Comparison of ENCODE assay signal across 7 cellular contexts in genomic region chr18:32019944-32020625, GRCh38. TPM values are rescaled to one million over a fixed set of nuclear protein-coding genes. Genes with fewer than 3 reads are reported as not detected.
DNase-seq lines count a peak whose midpoint lies in the region; ATAC-seq lines count a peak whose summit lies in the region.
"Not testable (repeated sequence)": the region's sequence is repeated elsewhere in the genome, so short reads cannot be mapped to it uniquely, and the experiment has no call there.

No MANE protein-coding gene starts in this region.

- not testable (repeated sequence) for H3K4ac ChIP-seq in neuronal stem cell (ENCODE audit: low read length)

- H2BK120ac ChIP-seq in neuronal stem cell (ENCODE audit: low read depth, low read length): not testable (repeated sequence)

- H3K36me3 ChIP-seq in HAP-1 (replicated peaks); iPS-15b (ENCODE audit: control insufficient read depth, insufficient read depth, low read length); neuronal stem cell (replicated peaks in 1 of 2; ENCODE audit: control insufficient read depth in 2 of 2, insufficient read depth in 2 of 2, low read length in 2 of 2): not testable (repeated sequence)

- H3K18ac ChIP-seq in neuronal stem cell (ENCODE audit: low read length): not testable (repeated sequence)

- H3K36me3 Mint-ChIP-seq in T-helper 17 cell (ENCODE audit: low read depth); activated T-cell treated with anti-CD3 and anti-CD28 coated beads, Interleukin-2, amount 50 U/mL, for 4 hours (ENCODE audit: insufficient read depth): not testable (repeated sequence)

- DNase-seq in HAP-1 (ENCODE audit: low spot score in 2 of 2) (peak in 1 of 2 experiments; percentile 10), T-helper 17 cell (peak; percentile 17 to 30 (median 20))
- peak; percentile 30 for DNase-seq in activated T-cell treated with anti-CD3 and anti-CD28 coated beads, Interleukin-2, amount 50 U/mL, for 4 hours
- DNase-seq in caudate nucleus (lab: John Stamatoyannopoulos, UW); neuronal stem cell (ENCODE audit: low spot score): not testable (repeated sequence)
- DNase-seq in stimulated activated CD4-positive, alpha-beta T cell treated with anti-CD3 and anti-CD28 coated beads, TNF-alpha, amount 100 ng/mL, for 48 hours (ENCODE audit: low read depth in 3 of 3): peak in 2 of 3 donors; percentile 31 to 55

- H3K4me3 ChIP-seq in HAP-1: peak overlapping the region; percentile 41
- peak overlapping the region; percentile 88 for H3K4me3 ChIP-seq in iPS-15b (ENCODE audit: low read depth, low read length)
- H3K4me3 ChIP-seq in neuronal stem cell (ENCODE audit: low read length in 2 of 2): not testable (repeated sequence)

- not testable (repeated sequence) for H2BK12ac ChIP-seq in neuronal stem cell (ENCODE audit: low read length)

- not testable (repeated sequence) for H2BK15ac ChIP-seq in neuronal stem cell (ENCODE audit: low read length)

- not testable (repeated sequence) for H3K23ac ChIP-seq in neuronal stem cell (ENCODE audit: low read depth, low read length, poor library complexity)

- H3K27me3 Mint-ChIP-seq in T-helper 17 cell; activated T-cell treated with anti-CD3 and anti-CD28 coated beads, Interleukin-2, amount 50 U/mL, for 4 hours (ENCODE audit: low read depth): not testable (repeated sequence)

- ATAC-seq in T-helper 17 cell: peak; percentile 20
- peak; percentile 36 to 50 for ATAC-seq in activated T-cell treated with anti-CD3 and anti-CD28 coated beads, Interleukin-2, amount 50 U/mL, for 4 hours

- H3K4me3 Mint-ChIP-seq in T-helper 17 cell: peak overlapping the region; percentile 99
- H3K4me3 Mint-ChIP-seq in activated T-cell treated with anti-CD3 and anti-CD28 coated beads, Interleukin-2, amount 50 U/mL, for 4 hours: peak overlapping the region; percentile 90

- not testable (repeated sequence) for H3K9ac ChIP-seq in iPS-15b (ENCODE audit: low read depth, low read length); neuronal stem cell (ENCODE audit: low read depth, low read length, poor library complexity)

- peaks cover 19% of the 10 kb centered on the region for H3K4me1 ChIP-seq in HAP-1
- H3K4me1 ChIP-seq in iPS-15b (ENCODE audit: control insufficient read depth, insufficient read depth, low read length); neuronal stem cell (ENCODE audit: control insufficient read depth in 2 of 2, insufficient read depth in 1 of 2, low read depth in 1 of 2, low read length in 2 of 2): not testable (repeated sequence)

- H4K8ac ChIP-seq in neuronal stem cell (ENCODE audit: low read depth, low read length): not testable (repeated sequence)

- H2BK5ac ChIP-seq in neuronal stem cell (ENCODE audit: low read length): not testable (repeated sequence)

- H3K27ac ChIP-seq in caudate nucleus (ENCODE audit: low read depth, low read length): peak overlapping the region; percentile 95
- not testable (repeated sequence) for H3K27ac ChIP-seq in neuronal stem cell (replicated peaks; ENCODE audit: low read length)

- H3K9me3 ChIP-seq in HAP-1; T-helper 17 cell (ENCODE audit: control insufficient read depth, low read length, poor library complexity, severe bottlenecking); iPS-15b (ENCODE audit: control insufficient read depth, insufficient read depth, low read length); neuronal stem cell (replicated peaks in 1 of 2; ENCODE audit: control insufficient read depth in 2 of 2, insufficient read depth in 1 of 2, low read depth in 1 of 2, low read length in 2 of 2): not testable (repeated sequence)

- H3K27me3 ChIP-seq in HAP-1 (ENCODE audit: low read depth); iPS-15b (ENCODE audit: control insufficient read depth, insufficient read depth, low read length): not testable (repeated sequence)
- peaks cover 0 to 19% (median 7%) of the 10 kb centered on the region in 3 experiments for H3K27me3 ChIP-seq in neuronal stem cell (ENCODE audit: control insufficient read depth in 3 of 3, insufficient read depth in 3 of 3, low read depth in 1 of 3, low read length in 3 of 3)

- H2AFZ ChIP-seq in neuronal stem cell (ENCODE audit: low read length): peak overlapping the region; percentile 98

- peak overlapping the region; percentile 92 for H3K4me2 ChIP-seq in neuronal stem cell (ENCODE audit: insufficient read depth, low read length, poor library complexity, severe bottlenecking)

- not testable (repeated sequence) for H4K91ac ChIP-seq in neuronal stem cell (ENCODE audit: low read depth, low read length, poor library complexity)

- H2AK5ac ChIP-seq in neuronal stem cell (ENCODE audit: low read depth, low read length): not testable (repeated sequence)

- H3K14ac ChIP-seq in neuronal stem cell (ENCODE audit: low read length): not testable (repeated sequence)

- no CpG with 5 or more reads among the region's 14 CpGs for WGBS in neuronal stem cell (ENCODE audit: extremely low coverage in 2 of 2, insufficient read length in 2 of 2, insufficient replicate concordance in 1 of 2), 2 donors

- not testable (repeated sequence) for H3K79me1 ChIP-seq in neuronal stem cell (ENCODE audit: low read depth, low read length)

- peaks cover 51% of the 10 kb centered on the region for H3K4me1 Mint-ChIP-seq in T-helper 17 cell
- H3K4me1 Mint-ChIP-seq in activated T-cell treated with anti-CD3 and anti-CD28 coated beads, Interleukin-2, amount 50 U/mL, for 4 hours (ENCODE audit: low read depth): peaks cover 62% of the 10 kb centered on the region

- in situ Hi-C loops in HAP-1 (cut with MboI; ENCODE audit: low sequenced_read_pairs): not testable (repeated sequence)

- peak overlapping the region; percentile 99 for H3K27ac Mint-ChIP-seq in T-helper 17 cell

- not testable (repeated sequence) for H3K9me3 Mint-ChIP-seq in activated T-cell treated with anti-CD3 and anti-CD28 coated beads, Interleukin-2, amount 50 U/mL, for 4 hours

RNA-seq across cellular contexts. Expression of gene RNF125, which starts 1.5 kb away (rescaled TPM):
- total RNA-seq in T-helper 17 cell: 10 to 100 TPM; 50.6 to 72.6 TPM
- 10 to 100 TPM; 16.0 to 29.3 (median 16.8) TPM for total RNA-seq in activated T-cell treated with anti-CD3 and anti-CD28 coated beads, Interleukin-2, amount 50 U/mL, for 4 hours
- 3.4 TPM for polyA plus RNA-seq in neuronal stem cell (2013, experiment 1 of 2)
- 3.2 TPM for polyA plus RNA-seq in neuronal stem cell (2013, experiment 2 of 2)
